In genomic region chr11:66020618-66021357, GRCh38 we compare ENCODE assay signal across 9 cellular contexts. TPM values are rescaled to one million over a fixed set of nuclear protein-coding genes. Genes with fewer than 3 reads are reported as not detected.
DNase-seq lines count a peak whose midpoint lies in the region; ATAC-seq and TF ChIP-seq lines count a peak whose summit lies in the region.
"Had no signal": no experiment of that assay in that cellular context is flagged by ENCODE, and none has a peak within 500 bp of the region (broad histone marks: within the 10 kb centered on the region; RNA-seq: fewer than 3 reads in every experiment).

No MANE protein-coding gene starts in this region.

- peak overlapping the region in 10 of 11 experiments; percentile 12 to 77 (median 58); a peak in 16 of 22 replicates for H3K27ac ChIP-seq in BLaER1 treated with 17β-estradiol and CSF1 and Interleukin-3, amounts not matched to agents 10 nM and 100 nM
- no peak overlapping the region for H3K27ac ChIP-seq in lung (ENCODE audit: low read depth in 1 of 2, low read length in 1 of 2)
- no peak overlapping the region for H3K27ac ChIP-seq in colonic mucosa
- no peak overlapping the region for H3K27ac ChIP-seq in CD4-positive, alpha-beta memory T cell (ENCODE audit: low read depth, low read length)

- no peaks in the 10 kb centered on the region for H3K9me3 ChIP-seq in BLaER1 treated with 17β-estradiol and CSF1 and Interleukin-3, amounts not matched to agents 10 nM and 100 nM (replicated peaks in 1 of 11)
- H3K9me3 ChIP-seq in lung (ENCODE audit: control insufficient read depth in 2 of 2, insufficient read depth in 1 of 2, low read length in 1 of 2): no peaks in the 10 kb centered on the region
- no peaks in the 10 kb centered on the region for H3K9me3 ChIP-seq in colonic mucosa
- H3K9me3 ChIP-seq in CD4-positive, alpha-beta memory T cell (ENCODE audit: control insufficient read depth in 1 of 2, low read length in 2 of 2): no peaks in the 10 kb centered on the region

- intact Hi-C loops in colonic mucosa (cut with DNase I): no loop called here
- intact Hi-C loops in CD4-positive, alpha-beta memory T cell (cut with micrococcal nuclease): no loop called here

- H3K36me3 Mint-ChIP-seq in activated naive CD8-positive, alpha-beta T cell treated with anti-CD3 and anti-CD28 coated beads, Interleukin-2, amount 10 ng/mL, durations not matched to agents 7 days and 5 days: no peaks in the 10 kb centered on the region
- H3K36me3 Mint-ChIP-seq in CD4-positive, alpha-beta memory T cell: no peaks in the 10 kb centered on the region

- no peaks in the 10 kb centered on the region for H3K36me3 ChIP-seq in BLaER1 treated with 17β-estradiol and CSF1 and Interleukin-3, amounts not matched to agents 10 nM and 100 nM
- no peaks in the 10 kb centered on the region for H3K36me3 ChIP-seq in lung (ENCODE audit: control insufficient read depth in 2 of 2, insufficient read depth in 2 of 2, low read length in 2 of 2)
- H3K36me3 ChIP-seq in colonic mucosa: no peaks in the 10 kb centered on the region
- H3K36me3 ChIP-seq in CD4-positive, alpha-beta memory T cell (ENCODE audit: insufficient read depth, low read length): no peaks in the 10 kb centered on the region

- no peaks in the 10 kb centered on the region for H4K20me1 ChIP-seq in BLaER1 treated with 17β-estradiol and CSF1 and Interleukin-3, amounts not matched to agents 10 nM and 100 nM

- WGBS in lung, 2 donors: 72 to 77% methylated on average over 24 to 25 of the region's 25 CpGs

- peaks cover 8% of the 10 kb centered on the region for H3K4me1 Mint-ChIP-seq in activated naive CD8-positive, alpha-beta T cell treated with anti-CD3 and anti-CD28 coated beads, Interleukin-2, amount 10 ng/mL, durations not matched to agents 7 days and 5 days
- H3K4me1 Mint-ChIP-seq in CD4-positive, alpha-beta memory T cell: peaks cover 0 to 9% (median 6%) of the 10 kb centered on the region in 4 donors

- ATAC-seq in activated naive CD8-positive, alpha-beta T cell treated with anti-CD3 and anti-CD28 coated beads, Interleukin-2, amount 10 ng/mL, durations not matched to agents 7 days and 5 days (ENCODE audit: low read depth): peak; percentile 14
- peak; percentile 24 for ATAC-seq in lung (ENCODE audit: insufficient read depth, low FRiP score)

- POLR2A ChIA-PET in activated naive CD8-positive, alpha-beta T cell treated with anti-CD3 and anti-CD28 coated beads, Interleukin-2, amount 10 ng/mL, durations not matched to agents 7 days and 5 days (lab: Charles Lee): no interaction called here
- POLR2A ChIA-PET in CD4-positive, alpha-beta memory T cell (lab: Charles Lee; ENCODE audit: partially characterized antibody): no interaction called here

- H3K27ac Mint-ChIP-seq in activated naive CD8-positive, alpha-beta T cell treated with anti-CD3 and anti-CD28 coated beads, Interleukin-2, amount 10 ng/mL, durations not matched to agents 7 days and 5 days: peak overlapping the region; percentile 20
- H3K27ac Mint-ChIP-seq in CD4-positive, alpha-beta memory T cell: peak overlapping the region in 1 of 7 donors; percentile 86

- no peaks in the 10 kb centered on the region for H3K9me3 Mint-ChIP-seq in activated naive CD8-positive, alpha-beta T cell treated with anti-CD3 and anti-CD28 coated beads, Interleukin-2, amount 10 ng/mL, durations not matched to agents 7 days and 5 days
- no peaks in the 10 kb centered on the region for H3K9me3 Mint-ChIP-seq in CD4-positive, alpha-beta memory T cell

- H3K4me3 Mint-ChIP-seq in activated naive CD8-positive, alpha-beta T cell treated with anti-CD3 and anti-CD28 coated beads, Interleukin-2, amount 10 ng/mL, durations not matched to agents 7 days and 5 days: no peak overlapping the region
- peak overlapping the region in 1 of 8 donors; percentile 50 for H3K4me3 Mint-ChIP-seq in CD4-positive, alpha-beta memory T cell

- H3K4me1 ChIP-seq in BLaER1 treated with 17β-estradiol and CSF1 and Interleukin-3, amounts not matched to agents 10 nM and 100 nM: peaks cover 29 to 40% (median 36%) of the 10 kb centered on the region in 10 experiments
- H3K4me1 ChIP-seq in lung (ENCODE audit: control insufficient read depth in 2 of 2, insufficient read depth in 2 of 2, low read length in 2 of 2): peaks cover 0 to 3% of the 10 kb centered on the region in 2 donors
- no peaks in the 10 kb centered on the region for H3K4me1 ChIP-seq in colonic mucosa
- H3K4me1 ChIP-seq in CD4-positive, alpha-beta memory T cell (ENCODE audit: insufficient read depth, low read length): peaks cover 6% of the 10 kb centered on the region

- H3K4me3 ChIP-seq in BLaER1 treated with 17β-estradiol and CSF1 and Interleukin-3, amounts not matched to agents 10 nM and 100 nM: peak overlapping the region in 6 of 10 experiments; percentile 11 to 49 (median 30); a peak in 9 of 20 replicates
- no peak overlapping the region for H3K4me3 ChIP-seq in lung
- H3K4me3 ChIP-seq in colonic mucosa: no peak overlapping the region
- no peak overlapping the region for H3K4me3 ChIP-seq in CD4-positive, alpha-beta memory T cell (ENCODE audit: low read length in 2 of 2)

- DNase-seq in LoVo (ENCODE audit: low spot score) (peak; percentile 62), lung (ENCODE audit: low spot score) (peak; percentile 44), colonic mucosa (no peak), NCI-H524 (lab: John Stamatoyannopoulos, UW) (no peak), NCI-H1092 (lab: John Stamatoyannopoulos, UW) (no peak)
- no peak for DNase-seq in activated naive CD8-positive, alpha-beta T cell treated with anti-CD3 and anti-CD28 coated beads, Interleukin-2, amount 10 ng/mL, durations not matched to agents 7 days and 5 days
- DNase-seq in CD4-positive, alpha-beta memory T cell: no peak
- DNase-seq: activated effector memory CD4-positive, alpha-beta T cell treated with Interleukin-2 at 50 U/mL for 16 hours had no signal

- peaks cover 5% of the 10 kb centered on the region for H3K27me3 Mint-ChIP-seq in activated naive CD8-positive, alpha-beta T cell treated with anti-CD3 and anti-CD28 coated beads, Interleukin-2, amount 10 ng/mL, durations not matched to agents 7 days and 5 days
- peaks cover 4 to 6% of the 10 kb centered on the region in 2 donors for H3K27me3 Mint-ChIP-seq in CD4-positive, alpha-beta memory T cell

- peaks cover 0 to 7% (median 0%) of the 10 kb centered on the region in 11 experiments; a peak in 2 of 22 replicates for H3K27me3 ChIP-seq in BLaER1 treated with 17β-estradiol and CSF1 and Interleukin-3, amounts not matched to agents 10 nM and 100 nM
- H3K27me3 ChIP-seq in lung (ENCODE audit: control insufficient read depth, insufficient read depth) (no peaks in the 10 kb centered on the region), colonic mucosa (no peaks in the 10 kb centered on the region)
- no peaks in the 10 kb centered on the region for H3K27me3 ChIP-seq in CD4-positive, alpha-beta memory T cell (ENCODE audit: insufficient read depth, low read length)

- no peak for TF ChIP-seq CTCF in lung (IDR thresholded peaks at IDR 0.05; ENCODE audit: control extremely low read depth, extremely low read depth)
- TF ChIP-seq CTCF in colonic mucosa (IDR thresholded peaks at IDR 0.05): no peak

- H3K4me2 ChIP-seq in BLaER1 treated with 17β-estradiol and CSF1 and Interleukin-3, amounts not matched to agents 10 nM and 100 nM: peak overlapping the region; percentile 71 to 99 (median 95)

- CTCF ChIA-PET in CD4-positive, alpha-beta memory T cell (lab: Charles Lee; ENCODE audit: partially characterized antibody): interaction anchor here (1.7 kb wide), 1 partner anchor 10 kb away, joined by 4 read pairs; no protein-coding TSS in a partner anchor

- H3K9ac ChIP-seq in BLaER1 treated with 17β-estradiol and CSF1 and Interleukin-3, amounts not matched to agents 10 nM and 100 nM: peak overlapping the region; percentile 38 to 71 (median 50); a peak in 19 of 22 replicates
- H3K9ac ChIP-seq in colonic mucosa (ENCODE audit: low read depth in 2 of 2, low read length in 2 of 2): no peak overlapping the region

RNA-seq across cellular contexts. Expression of gene CATSPER1, which starts 5.5 kb away (rescaled TPM):
- not detected for total RNA-seq in activated naive CD8-positive, alpha-beta T cell treated with anti-CD3 and anti-CD28 coated beads, Interleukin-2, amount 10 ng/mL, durations not matched to agents 7 days and 5 days
- total RNA-seq in lung (1 to 10 TPM in 1 of 2 donors, not detected in 1; 2.9 TPM), colonic mucosa (under 1 TPM in 1 of 2 donors, not detected in 1; 0.35 TPM)
- polyA plus RNA-seq in lung: 1 to 10 TPM; 3.1 to 3.3 TPM
- total RNA-seq in CD4-positive, alpha-beta memory T cell: not detected
- not detected for polyA plus RNA-seq in CD4-positive, alpha-beta memory T cell

RNA-seq across cellular contexts. Expression of gene CST6, which starts 9.0 kb away (rescaled TPM):
- not detected for total RNA-seq in activated naive CD8-positive, alpha-beta T cell treated with anti-CD3 and anti-CD28 coated beads, Interleukin-2, amount 10 ng/mL, durations not matched to agents 7 days and 5 days
- total RNA-seq in lung: 10 to 100 TPM in 1 of 2 donors, 1 to 10 TPM in 1; 7.1 to 17.7 TPM
- polyA plus RNA-seq in lung: 10 to 100 TPM; 31.7 to 38.8 TPM
- not detected for total RNA-seq in colonic mucosa
- not detected for total RNA-seq in CD4-positive, alpha-beta memory T cell
- polyA plus RNA-seq in CD4-positive, alpha-beta memory T cell: not detected

RNA-seq across cellular contexts. Expression of gene BANF1, which starts 18.5 kb away (rescaled TPM):
- total RNA-seq in activated naive CD8-positive, alpha-beta T cell treated with anti-CD3 and anti-CD28 coated beads, Interleukin-2, amount 10 ng/mL, durations not matched to agents 7 days and 5 days: 100 to 1,000 TPM; 183 to 187 TPM
- total RNA-seq in lung: 100 to 1,000 TPM in 1 of 2 donors, 10 to 100 TPM in 1; 17.7 to 185 TPM
- 100 to 1,000 TPM; 132 to 315 TPM for polyA plus RNA-seq in lung
- 100 to 1,000 TPM; 128 to 231 TPM for total RNA-seq in colonic mucosa
- total RNA-seq in CD4-positive, alpha-beta memory T cell: 10 to 100 TPM; 90.8 to 92.9 TPM
- polyA plus RNA-seq in CD4-positive, alpha-beta memory T cell: 100 to 1,000 TPM; 159 to 163 TPM

RNA-seq across cellular contexts. Expression of gene EIF1AD, which starts 18.8 kb away (rescaled TPM):
- total RNA-seq in activated naive CD8-positive, alpha-beta T cell treated with anti-CD3 and anti-CD28 coated beads, Interleukin-2, amount 10 ng/mL, durations not matched to agents 7 days and 5 days: 10 to 100 TPM; 53.4 to 57.5 TPM
- total RNA-seq in lung (10 to 100 TPM; 27.4 to 33.2 TPM), colonic mucosa (10 to 100 TPM; 27.8 to 32.8 TPM)
- polyA plus RNA-seq in lung: 10 to 100 TPM; 22.0 to 29.9 TPM
- 10 to 100 TPM; 60.2 to 65.4 TPM for total RNA-seq in CD4-positive, alpha-beta memory T cell
- 10 to 100 TPM; 15.5 to 20.2 TPM for polyA plus RNA-seq in CD4-positive, alpha-beta memory T cell

RNA-seq across cellular contexts. Expression of gene GAL3ST3, which starts 28.2 kb away (rescaled TPM):
- under 1 TPM; 0.14 to 0.44 TPM for total RNA-seq in activated naive CD8-positive, alpha-beta T cell treated with anti-CD3 and anti-CD28 coated beads, Interleukin-2, amount 10 ng/mL, durations not matched to agents 7 days and 5 days
- total RNA-seq in lung (not detected), colonic mucosa (not detected)
- polyA plus RNA-seq in lung: not detected
- not detected for total RNA-seq in CD4-positive, alpha-beta memory T cell
- not detected for polyA plus RNA-seq in CD4-positive, alpha-beta memory T cell

Comparison
In these comparisons a context has a peak if more than half of its experiments do, and no peak if none do; other contexts are left out.
1. H3K27ac ChIP-seq: peak in BLaER1 treated with 17β-estradiol and CSF1 and Interleukin-3, amounts not matched to agents 10 nM and 100 nM (10 of 11); none in lung (0 of 2), colonic mucosa (single experiment) and CD4-positive, alpha-beta memory T cell (single experiment).
2. H3K4me3 ChIP-seq: peak in BLaER1 treated with 17β-estradiol and CSF1 and Interleukin-3, amounts not matched to agents 10 nM and 100 nM (6 of 10); none in lung (single experiment), colonic mucosa (single experiment) and CD4-positive, alpha-beta memory T cell (0 of 2).
3. H3K9ac ChIP-seq: peak in BLaER1 treated with 17β-estradiol and CSF1 and Interleukin-3, amounts not matched to agents 10 nM and 100 nM (11 of 11); none in colonic mucosa (0 of 2).
4. DNase-seq: peak in LoVo (single experiment) and lung (single experiment); none in activated naive CD8-positive, alpha-beta T cell treated with anti-CD3 and anti-CD28 coated beads, Interleukin-2, amount 10 ng/mL, durations not matched to agents 7 days and 5 days (single experiment), colonic mucosa (single experiment), NCI-H524 (0 of 2), NCI-H1092 (single experiment) and CD4-positive, alpha-beta memory T cell (0 of 5).
5. RNA of gene CST6, which starts 9.0 kb away (total RNA-seq): 7.1 to 17.7 TPM in lung; not detected in colonic mucosa, not detected in activated naive CD8-positive, alpha-beta T cell treated with anti-CD3 and anti-CD28 coated beads, Interleukin-2, amount 10 ng/mL, durations not matched to agents 7 days and 5 days and not detected in CD4-positive, alpha-beta memory T cell; every median in the first group is over 4 times any median in the second.